In the genomic region with DNA sequence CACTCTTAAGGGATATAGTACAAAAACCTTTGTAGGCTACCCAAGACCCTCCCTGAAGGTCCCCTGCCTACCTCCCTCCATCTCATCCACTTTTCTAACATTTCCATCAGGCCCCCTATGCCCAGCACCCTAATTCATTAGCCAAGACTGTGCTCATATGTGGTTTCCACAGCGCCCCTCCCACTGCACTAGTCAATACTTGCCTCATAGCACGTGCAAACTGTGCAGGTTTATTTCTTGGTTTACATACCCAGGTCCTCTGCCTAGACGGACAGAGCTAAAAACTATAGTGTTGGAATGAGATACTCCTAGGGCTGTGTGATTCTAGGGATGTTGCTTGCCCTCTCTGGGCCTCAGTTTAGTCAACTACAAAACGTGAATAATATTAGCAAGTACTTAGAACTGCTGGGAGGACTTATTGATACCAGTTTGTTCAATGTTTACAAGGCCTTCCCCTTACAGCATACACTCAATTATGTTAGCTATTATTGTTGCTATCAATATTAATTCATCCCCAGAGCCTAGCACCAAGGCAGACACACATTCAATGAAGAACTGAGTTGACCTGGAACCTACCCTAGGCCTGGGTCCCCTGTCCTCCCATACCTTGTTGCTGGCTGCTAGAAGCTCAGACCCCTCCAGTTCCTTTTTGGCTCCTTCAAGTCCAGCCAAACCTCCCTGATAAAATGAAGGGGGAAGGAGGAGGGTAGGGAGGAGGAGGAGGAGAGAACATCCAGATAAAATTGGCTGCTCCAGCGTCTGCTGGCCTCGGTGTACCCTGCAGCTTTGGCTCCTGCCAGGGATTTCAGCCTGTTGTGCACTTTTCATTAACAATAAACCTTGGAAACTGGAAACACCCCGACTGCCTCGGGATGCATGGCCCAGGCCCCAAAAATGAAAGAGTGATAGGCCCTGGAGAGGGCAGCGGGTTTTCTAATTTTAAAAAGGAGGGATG, we compare ENCODE assay signal across 20 cellular contexts. TPM values are rescaled to one million over a fixed set of nuclear protein-coding genes. Genes with fewer than 3 reads are reported as not detected.
DNase-seq lines count a peak whose midpoint lies in the region; ATAC-seq and TF ChIP-seq lines count a peak whose summit lies in the region.
"Had no signal": no experiment of that assay in that cellular context is flagged by ENCODE, and none has a peak within 500 bp of the region (broad histone marks: within the 10 kb centered on the region; RNA-seq: fewer than 3 reads in every experiment).

No MANE protein-coding gene starts in this region.

- no peaks in the 10 kb centered on the region for H3K27me3 ChIP-seq in ascending aorta
- H3K27me3 ChIP-seq in foreskin keratinocyte: no peaks in the 10 kb centered on the region
- H3K27me3 ChIP-seq in mesenchymal stem cell (ENCODE audit: control insufficient read depth in 1 of 2, insufficient read depth in 1 of 2, low read length in 2 of 2): no peaks in the 10 kb centered on the region

- no peak overlapping the region for H3K14ac ChIP-seq in mesenchymal stem cell (ENCODE audit: low read length in 2 of 2)

- no peak overlapping the region for H2BK120ac ChIP-seq in mesenchymal stem cell (ENCODE audit: low read depth, low read length)

- no peak overlapping the region for H4K91ac ChIP-seq in mesenchymal stem cell (ENCODE audit: low read length)

- H3K9ac ChIP-seq in mesenchymal stem cell (ENCODE audit: low read length): no peak overlapping the region

- peak overlapping the region in 1 of 2 experiments; percentile 19 for H2BK12ac ChIP-seq in mesenchymal stem cell (ENCODE audit: low read length in 2 of 2)

- H3K4ac ChIP-seq in mesenchymal stem cell (ENCODE audit: low read depth in 1 of 2, low read length in 2 of 2): no peak overlapping the region

- no peak overlapping the region for H3K18ac ChIP-seq in mesenchymal stem cell (ENCODE audit: low read depth in 1 of 2, low read length in 2 of 2)

- H3K4me1 ChIP-seq in ascending aorta (peaks cover 13 to 59% of the 10 kb centered on the region in 2 donors), foreskin keratinocyte (peaks cover 9% of the 10 kb centered on the region), mesenchymal stem cell (ENCODE audit: control insufficient read depth, insufficient read depth, low read depth, low read length) (peaks cover 25% of the 10 kb centered on the region)

- intact Hi-C loops in ascending aorta (cut with DNase I): no loop called here

- whole genome bisulfite sequencing in mesenchymal stem cell: 93% methylated on average over 8 of the region's 9 CpGs

- TF ChIP-seq CTCF in ascending aorta (IDR thresholded peaks at IDR 0.05) (no peak), foreskin keratinocyte (conservative IDR thresholded peaks at IDR 0.05) (no peak)

- ATAC-seq in foreskin keratinocyte (peak; percentile 61), HG02763 (IDR thresholded peaks at IDR 0.05; ENCODE audit: unreplicated experiment) (no peak), GM18519 (IDR thresholded peaks at IDR 0.05; ENCODE audit: low FRiP score, unreplicated experiment) (no peak), HG03159 (IDR thresholded peaks at IDR 0.05; ENCODE audit: unreplicated experiment) (no peak)
- ATAC-seq: activated CD8-positive, alpha-beta T cell treated with anti-CD3 and anti-CD28 coated beads, Interleukin-2, amount 10 ng/mL, durations not matched to agents 7 days and 5 days; activated T-cell treated with anti-CD3 and anti-CD28 coated beads, Interleukin-2, amount 50 U/mL, for 72 hours; lower lobe of right lung; naive thymus-derived CD8-positive, alpha-beta T cell; stimulated activated naive B cell treated with anti-CD40 and anti-IgM and Interleukin-4, amounts not matched to agents 10 μg/mL and 1 μg/mL and 100 μg/mL, for 72 hours; WTC11 had no signal

- peak in 1 of 2 donors; percentile 60 for DNase-seq in ascending aorta (ENCODE audit: low spot score in 2 of 2)
- peak in 1 of 2 donors; percentile 41 for DNase-seq in foreskin keratinocyte
- DNase-seq in mesenchymal stem cell: no peak
- DNase-seq in NCI-H2029 treated with DMSO at 0.1 percent for 48 hours (lab: John Stamatoyannopoulos, UW): no peak
- DNase-seq: activated CD8-positive, alpha-beta T cell treated with anti-CD3 and anti-CD28 coated beads, Interleukin-2, amount 10 ng/mL, durations not matched to agents 7 days and 5 days; activated T-cell treated with anti-CD3 and anti-CD28 coated beads, Interleukin-2, amount 50 U/mL, for 72 hours; effector memory CD4-positive, alpha-beta T cell; lower lobe of right lung; MV-4-11; naive thymus-derived CD8-positive, alpha-beta T cell; NCI-H2081 treated with DMSO at 0.1 percent for 48 hours; NCI-H510A treated with DMSO at 0.1 percent for 48 hours; SIG-M5; stimulated activated naive B cell treated with anti-CD40 and anti-IgM and Interleukin-4, amounts not matched to agents 10 μg/mL and 1 μg/mL and 100 μg/mL, for 72 hours; T-helper 2 cell had no signal

- H3K9me3 ChIP-seq in ascending aorta (no peaks in the 10 kb centered on the region), mesenchymal stem cell (ENCODE audit: control insufficient read depth, low read length) (no peaks in the 10 kb centered on the region)
- H3K9me3 ChIP-seq: lower lobe of right lung had no signal

- peaks cover 9 to 11% of the 10 kb centered on the region in 2 donors for H3K36me3 ChIP-seq in ascending aorta
- H3K36me3 ChIP-seq in mesenchymal stem cell (ENCODE audit: control insufficient read depth in 1 of 2, insufficient read depth in 2 of 2, low read depth in 1 of 2, low read length in 2 of 2): peaks cover under 1 to 9% of the 10 kb centered on the region in 2 experiments
- H3K36me3 ChIP-seq: lower lobe of right lung had no signal

- H2BK15ac ChIP-seq in mesenchymal stem cell (ENCODE audit: low read depth, poor library complexity, severe bottlenecking): no peak overlapping the region

- H3K23ac ChIP-seq in mesenchymal stem cell (ENCODE audit: low read length in 2 of 2): no peak overlapping the region

- H2AFZ ChIP-seq in mesenchymal stem cell (ENCODE audit: low read depth, low read length): no peak overlapping the region

- H3K4me3 ChIP-seq in ascending aorta (no peak overlapping the region), mesenchymal stem cell (ENCODE audit: insufficient read depth in 1 of 2, low read depth in 1 of 2, low read length in 2 of 2) (no peak overlapping the region)
- H3K4me3 ChIP-seq: lower lobe of right lung had no signal

- H3K27ac ChIP-seq in ascending aorta: peak overlapping the region; percentile 87 to 92
- no peak overlapping the region for H3K27ac ChIP-seq in foreskin keratinocyte
- H3K27ac ChIP-seq in mesenchymal stem cell (ENCODE audit: low read length, poor library complexity, severe bottlenecking): peak overlapping the region; percentile 21
- H3K27ac ChIP-seq in temporal lobe (ENCODE audit: low read depth, low read length): peak overlapping the region; percentile 99
- H3K27ac ChIP-seq: lower lobe of right lung had no signal

- H3K79me1 ChIP-seq in mesenchymal stem cell (replicated peaks; ENCODE audit: low read length, poor library complexity, severe bottlenecking): peaks cover 24% of the 10 kb centered on the region

- peak overlapping the region; percentile 92 for H2AK5ac ChIP-seq in mesenchymal stem cell (ENCODE audit: low read length, severe bottlenecking)

- H2BK5ac ChIP-seq in mesenchymal stem cell (ENCODE audit: low read depth, low read length, poor library complexity, severe bottlenecking): no peak overlapping the region

- H3K4me2 ChIP-seq in mesenchymal stem cell (ENCODE audit: low read length, poor library complexity, severe bottlenecking): no peak overlapping the region

- H4K8ac ChIP-seq in mesenchymal stem cell (ENCODE audit: low read length): no peak overlapping the region

RNA-seq across cellular contexts. Expression of gene NUAK1, which starts 50.2 kb away (rescaled TPM):
- 29.7 TPM for total RNA-seq in ascending aorta
- 21.6 and 55.4 TPM in 2 replicates for total RNA-seq in foreskin keratinocyte
- polyA plus RNA-seq in foreskin keratinocyte: 6.3 and 13.7 TPM in 2 replicates
- polyA plus RNA-seq in mesenchymal stem cell (2013, experiment 1 of 2): 8.2 TPM
- polyA plus RNA-seq in mesenchymal stem cell (2013, experiment 2 of 2): 7.9 TPM
- total RNA-seq in temporal lobe: 35.2 TPM
- total RNA-seq: activated CD8-positive, alpha-beta T cell treated with anti-CD3 and anti-CD28 coated beads, Interleukin-2, amount 10 ng/mL, durations not matched to agents 7 days and 5 days; naive thymus-derived CD8-positive, alpha-beta T cell had no signal
